ENCODE assay signal across 8 cellular contexts in the genomic region with DNA sequence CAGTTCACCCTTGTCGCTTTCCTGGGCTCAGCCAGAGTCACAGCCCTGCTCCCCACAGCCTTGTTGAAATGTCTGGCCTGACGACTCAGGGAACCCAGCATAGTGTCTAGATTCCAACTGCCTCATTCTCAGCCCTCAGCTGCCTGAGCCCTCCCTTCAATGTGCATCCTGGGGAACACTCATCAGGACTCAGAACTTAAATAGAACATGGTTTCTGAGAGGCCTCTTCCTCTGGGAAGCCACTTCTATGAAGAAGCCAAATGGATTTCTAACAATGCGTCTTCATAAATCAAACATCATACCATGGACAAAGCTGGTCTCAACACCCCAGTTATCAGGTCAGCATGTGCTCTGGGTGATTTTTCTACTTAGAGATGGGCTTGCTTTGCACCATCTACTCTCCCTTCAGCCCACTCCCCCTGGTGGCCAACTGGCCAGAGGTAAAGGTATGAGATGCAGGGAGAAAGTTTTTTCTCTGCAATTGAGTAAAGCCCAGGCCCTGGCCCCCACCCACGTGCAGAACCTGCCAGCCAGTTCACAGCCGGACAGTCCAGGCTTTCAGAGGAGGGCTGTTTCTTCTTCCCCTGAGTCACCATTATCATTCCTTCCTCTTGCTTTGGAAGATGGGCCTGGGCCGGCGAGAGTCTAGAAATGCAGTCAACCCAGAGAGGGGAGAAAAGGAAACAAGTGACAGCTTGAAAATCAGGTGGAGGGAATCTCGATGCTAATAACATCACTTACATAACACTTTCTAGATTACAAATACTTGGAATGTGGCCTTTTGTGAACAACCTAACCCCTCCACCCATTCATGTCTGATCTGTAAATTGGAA. TPM values are rescaled to one million over a fixed set of nuclear protein-coding genes. Genes with fewer than 3 reads are reported as not detected.
DNase-seq lines count a peak whose midpoint lies in the region; ATAC-seq and TF ChIP-seq lines count a peak whose summit lies in the region.

No MANE protein-coding gene starts in this region.

- H3K9ac ChIP-seq in H9 (ENCODE audit: extremely low read depth, insufficient read length, low read length), result no peak overlapping the region
- no peak overlapping the region for H3K9ac ChIP-seq in PC-3 (ENCODE audit: low read length)

- intact Hi-C loops in CD4-positive, alpha-beta memory T cell (cut with micrococcal nuclease), result loop anchor here (1.0 to 2.0 kb wide), 5 partner anchors 34 to 149 kb away; a partner anchor contains a TSS
- intact Hi-C loops in PC-3 (cut with micrococcal nuclease) (loop anchor here (1.0 to 2.0 kb wide), 3 partner anchors 50 to 155 kb away; no protein-coding TSS in a partner anchor), psoas muscle (cut with DNase I) (loop anchor here (10.0 kb wide), 2 partner anchors 124 to 264 kb away; a partner anchor contains a TSS)

- H4K20me1 ChIP-seq in H9 (ENCODE audit: control insufficient read depth, insufficient read depth, insufficient read length) (no peaks in the 10 kb centered on the region), PC-3 (ENCODE audit: low read length) (no peaks in the 10 kb centered on the region)

- no peaks in the 10 kb centered on the region for H3K9me3 ChIP-seq in CD4-positive, alpha-beta memory T cell (ENCODE audit: control insufficient read depth in 1 of 2, low read length in 2 of 2)
- H3K9me3 ChIP-seq in H9 (ENCODE audit: control insufficient read depth, low read depth, low read length) (no peaks in the 10 kb centered on the region), PC-3 (ENCODE audit: low read length) (no peaks in the 10 kb centered on the region), psoas muscle (no peaks in the 10 kb centered on the region)

- BruUV-seq in PC-3 (replicated peaks; lab: Mats Ljungman, UMichigan), result no TSS peak

- no peak overlapping the region for H3T11ph ChIP-seq in H9 (ENCODE audit: low read length)

- H3K18ac ChIP-seq in H9 (ENCODE audit: insufficient read length, low read depth, low read length), result no peak overlapping the region

- no peak overlapping the region for H2BK20ac ChIP-seq in H9 (ENCODE audit: low read depth, low read length, poor library complexity, severe bottlenecking)

- H2BK12ac ChIP-seq in H9 (ENCODE audit: insufficient read length, low read depth, low read length), result no peak overlapping the region

- no peak overlapping the region for H2BK15ac ChIP-seq in H9 (ENCODE audit: low read depth, low read length)

- WGBS in H9 (ENCODE audit: extremely low coverage, insufficient read length, low lambda C conversion rate), result no CpG with 5 or more reads among the region's 8 CpGs
- 56 to 63% (median 58%) methylated on average over 8 of the region's 8 CpGs for WGBS in psoas muscle, 3 donors

- no peak overlapping the region for H3K4ac ChIP-seq in H9 (ENCODE audit: low read depth, low read length)

- H3K79me2 ChIP-seq in H9 (ENCODE audit: insufficient read depth, low read length) (no peaks in the 10 kb centered on the region), PC-3 (ENCODE audit: low read length) (no peaks in the 10 kb centered on the region)

- peaks cover 13 to 35% (median 24%) of the 10 kb centered on the region in 4 donors for H3K4me1 Mint-ChIP-seq in CD4-positive, alpha-beta memory T cell
- peaks cover 10 to 16% of the 10 kb centered on the region in 2 experiments for H3K4me1 Mint-ChIP-seq in H9

- no peak overlapping the region for H3K56ac ChIP-seq in H9 (ENCODE audit: insufficient read length, low read depth, low read length)

- peaks cover 21 to 43% of the 10 kb centered on the region in 2 donors for H3K36me3 Mint-ChIP-seq in CD4-positive, alpha-beta memory T cell
- H3K36me3 Mint-ChIP-seq in H9 (ENCODE audit: insufficient read depth in 1 of 3, low read depth in 3 of 3), result no peaks in the 10 kb centered on the region

- H4K91ac ChIP-seq in H9 (ENCODE audit: insufficient read length, low read depth, low read length), result no peak overlapping the region

- H4K8ac ChIP-seq in H9 (replicated peaks; ENCODE audit: insufficient read length, low read depth, low read length), result no peak overlapping the region

- DNase-seq in CD4-positive, alpha-beta memory T cell, result peak; percentile 62 to 75 (median 70)
- DNase-seq in H9 (peak; percentile 83), PC-3 (peak; percentile 93), fibroblast of the conjunctiva (ENCODE audit: low read depth) (peak; percentile 1), psoas muscle (peak in 1 of 2 donors; percentile 64)
- DNase-seq in activated T-cell treated with anti-CD3 and anti-CD28 coated beads, Interleukin-2, amount 50 U/mL, for 1 hour, result peak; percentile 77

- no peak overlapping the region for H2BK120ac ChIP-seq in H9 (ENCODE audit: low read depth, low read length, poor library complexity, severe bottlenecking)

- H3K23me2 ChIP-seq in H9 (ENCODE audit: insufficient read length, low read depth, low read length, poor library complexity, severe bottlenecking), result no peaks in the 10 kb centered on the region

- POLR2A ChIA-PET in CD4-positive, alpha-beta memory T cell (lab: Charles Lee; ENCODE audit: partially characterized antibody), result interaction anchor here (0.7 to 4.8 kb wide), 10 partner anchors 28 to 117 kb away, joined by 3 to 33 read pairs (median 4); a partner anchor contains a TSS
- POLR2A ChIA-PET in PC-3 (lab: Charles Lee; ENCODE audit: unreplicated experiment), result no interaction called here

- peaks cover 18% of the 10 kb centered on the region for H3K36me3 ChIP-seq in CD4-positive, alpha-beta memory T cell (ENCODE audit: insufficient read depth, low read length)
- H3K36me3 ChIP-seq in PC-3 (ENCODE audit: low read depth, low read length) (no peaks in the 10 kb centered on the region), psoas muscle (ENCODE audit: insufficient read depth in 1 of 2, low read depth in 1 of 2) (no peaks in the 10 kb centered on the region)

- H2AFZ ChIP-seq in H9 (ENCODE audit: low read length) (no peak overlapping the region), PC-3 (ENCODE audit: low read length) (0 out of 2 replicates have a peak overlapping the region, but pooled peaks have one; percentile 12)

- TF ChIP-seq CTCF in H9 (conservative IDR thresholded peaks at IDR 0.05), result peak; percentile 90
- peak; percentile 98 for TF ChIP-seq CTCF in PC-3 (conservative IDR thresholded peaks at IDR 0.05; ENCODE audit: low read depth, low read length)
- TF ChIP-seq CTCF in psoas muscle (IDR thresholded peaks at IDR 0.05), result peak; percentile 14

- peaks cover 6% of the 10 kb centered on the region for H3K4me1 ChIP-seq in CD4-positive, alpha-beta memory T cell (ENCODE audit: insufficient read depth, low read length)
- no peaks in the 10 kb centered on the region for H3K4me1 ChIP-seq in H9 (ENCODE audit: insufficient read depth, low read length)
- H3K4me1 ChIP-seq in PC-3 (ENCODE audit: insufficient read depth, low read length), result peaks cover 43% of the 10 kb centered on the region
- no peaks in the 10 kb centered on the region for H3K4me1 ChIP-seq in psoas muscle

- no peak overlapping the region for H2AK5ac ChIP-seq in H9 (ENCODE audit: insufficient read length, low read length)

- H3F3A ChIP-seq in PC-3 (ENCODE audit: low read length, unreplicated experiment), result no peaks in the 10 kb centered on the region

- H4K5ac ChIP-seq in H9 (ENCODE audit: insufficient read length, low read depth, low read length), result no peak overlapping the region

- ATAC-seq in PC-3 (peak; percentile 60), psoas muscle (no peak), HG03039 (IDR thresholded peaks at IDR 0.05; ENCODE audit: unreplicated experiment) (no peak), GM21423 (IDR thresholded peaks at IDR 0.05; ENCODE audit: unreplicated experiment) (no peak)

- H3K4me3 Mint-ChIP-seq in CD4-positive, alpha-beta memory T cell, result no peak overlapping the region
- H3K4me3 Mint-ChIP-seq in H9, result no peak overlapping the region; a peak in 1 of 5 replicates

- peak overlapping the region in 6 of 7 donors; percentile 74 to 86 (median 82) for H3K27ac Mint-ChIP-seq in CD4-positive, alpha-beta memory T cell
- H3K27ac Mint-ChIP-seq in H9, result no peak overlapping the region

- H3K14ac ChIP-seq in H9 (ENCODE audit: insufficient read depth, low read length), result no peak overlapping the region

- H2BK5ac ChIP-seq in H9 (ENCODE audit: insufficient read length, low read length), result no peak overlapping the region

- H3K4me2 ChIP-seq in H9 (ENCODE audit: insufficient read depth, insufficient read length, low read length), result no peak overlapping the region
- H3K4me2 ChIP-seq in PC-3 (ENCODE audit: low read length), result no peak overlapping the region

- no peak overlapping the region for H3K4me3 ChIP-seq in CD4-positive, alpha-beta memory T cell (ENCODE audit: low read length in 2 of 2)
- no peak overlapping the region for H3K4me3 ChIP-seq in PC-3 (ENCODE audit: low read length)
- H3K4me3 ChIP-seq in psoas muscle, result no peak overlapping the region

- H3K9me3 Mint-ChIP-seq in CD4-positive, alpha-beta memory T cell, result no peaks in the 10 kb centered on the region
- no peaks in the 10 kb centered on the region for H3K9me3 Mint-ChIP-seq in H9

- H3K27ac ChIP-seq in CD4-positive, alpha-beta memory T cell (ENCODE audit: low read depth, low read length), result no peak overlapping the region
- H3K27ac ChIP-seq in H9 (ENCODE audit: insufficient read length, low read depth, low read length) (no peak overlapping the region), PC-3 (ENCODE audit: low read length) (no peak overlapping the region), psoas muscle (no peak overlapping the region)

- no peaks in the 10 kb centered on the region for H3K79me1 ChIP-seq in H9 (ENCODE audit: insufficient read depth, low read depth, low read length, poor library complexity, severe bottlenecking)

- H3K27me3 ChIP-seq in CD4-positive, alpha-beta memory T cell (ENCODE audit: insufficient read depth, low read length), result no peaks in the 10 kb centered on the region
- H3K27me3 ChIP-seq in H9 (ENCODE audit: insufficient read depth, low read length) (no peaks in the 10 kb centered on the region), PC-3 (ENCODE audit: low read length) (no peaks in the 10 kb centered on the region), psoas muscle (ENCODE audit: insufficient read depth in 3 of 3, low read length in 2 of 3) (no peaks in the 10 kb centered on the region)

- no peak overlapping the region for H3K23ac ChIP-seq in H9 (ENCODE audit: insufficient read length, low read depth, low read length)

- H3K27me3 Mint-ChIP-seq in CD4-positive, alpha-beta memory T cell, result no peaks in the 10 kb centered on the region
- peaks cover 2% of the 10 kb centered on the region; the same call in 1 of the 2 replicates for H3K27me3 Mint-ChIP-seq in H9 (ENCODE audit: low read depth)

- CTCF ChIA-PET in CD4-positive, alpha-beta memory T cell (lab: Charles Lee; ENCODE audit: partially characterized antibody), result interaction anchor here (0.8 to 6.7 kb wide), 23 partner anchors 11 to 212 kb away, joined by 3 to 138 read pairs (median 5); a partner anchor contains a TSS
- CTCF ChIA-PET in PC-3 (lab: Charles Lee), result no interaction called here

- no peaks in the 10 kb centered on the region for H3K9me2 ChIP-seq in PC-3 (replicated peaks; ENCODE audit: low read length)

RNA-seq across cellular contexts. Expression of a gene that starts 32.1 kb away (rescaled TPM):
- not detected for total RNA-seq in CD4-positive, alpha-beta memory T cell
- polyA plus RNA-seq in CD4-positive, alpha-beta memory T cell, result under 1 TPM; 0.93 to 0.95 TPM
- total RNA-seq in H9 (2021) (not detected in 2 replicates), PC-3 (2014; rRNA removed) (not detected in 2 replicates), psoas muscle (under 1 TPM in 2 of 4 donors, not detected in 2; 0.12 to 0.63 TPM)
- under 1 TPM in 2 of 3 donors, not detected in 1; 0.03 to 0.05 TPM for polyA plus RNA-seq in psoas muscle

RNA-seq across cellular contexts. Expression of a gene that starts 34.6 kb away (rescaled TPM):
- total RNA-seq in CD4-positive, alpha-beta memory T cell, result 100 to 1,000 TPM; 131 to 136 TPM
- polyA plus RNA-seq in CD4-positive, alpha-beta memory T cell, result 100 to 1,000 TPM; 163 to 211 TPM
- total RNA-seq in H9 (2021) (not detected in 2 replicates), PC-3 (2014; rRNA removed) (not detected in 2 replicates), psoas muscle (under 1 TPM in 3 of 4 donors, not detected in 1; 0.27 to 0.49 (median 0.38) TPM)
- under 1 TPM in 2 of 3 donors, not detected in 1; 0.06 to 0.10 TPM for polyA plus RNA-seq in psoas muscle

RNA-seq across cellular contexts. Expression of a gene that starts 54.4 kb away (rescaled TPM):
- not detected for total RNA-seq in CD4-positive, alpha-beta memory T cell
- not detected for polyA plus RNA-seq in CD4-positive, alpha-beta memory T cell
- not detected in 2 replicates for total RNA-seq in H9 (2021)
- total RNA-seq in PC-3 (2014; rRNA removed), result not detected in 2 replicates
- total RNA-seq in psoas muscle, result 1 to 10 TPM in 1 of 4 donors, under 1 TPM in 2, not detected in 1; 0.47 to 2.6 (median 0.63) TPM
- polyA plus RNA-seq in psoas muscle, result 1 to 10 TPM in 1 of 3 donors, under 1 TPM in 2; 0.09 to 1.8 (median 0.84) TPM

Comparison
In these comparisons a context has a peak if more than half of its experiments do, and no peak if none do; other contexts are left out.
1. H3K27ac Mint-ChIP-seq: peak in CD4-positive, alpha-beta memory T cell (6 of 7); none in H9 (0 of 3).
2. CTCF ChIP-seq: peak in every context shown above with its lines; median percentile 98 in PC-3; 90 in H9; 14 in psoas muscle.
3. RNA of a gene that starts 34.6 kb away (total RNA-seq): 131 to 136 TPM in CD4-positive, alpha-beta memory T cell; 0.27 to 0.49 TPM in psoas muscle, not detected in PC-3 and not detected in H9; every median in the first group is over 10 times any median in the second.